ENCODE assay signal across 8 cellular contexts in the genomic region with DNA sequence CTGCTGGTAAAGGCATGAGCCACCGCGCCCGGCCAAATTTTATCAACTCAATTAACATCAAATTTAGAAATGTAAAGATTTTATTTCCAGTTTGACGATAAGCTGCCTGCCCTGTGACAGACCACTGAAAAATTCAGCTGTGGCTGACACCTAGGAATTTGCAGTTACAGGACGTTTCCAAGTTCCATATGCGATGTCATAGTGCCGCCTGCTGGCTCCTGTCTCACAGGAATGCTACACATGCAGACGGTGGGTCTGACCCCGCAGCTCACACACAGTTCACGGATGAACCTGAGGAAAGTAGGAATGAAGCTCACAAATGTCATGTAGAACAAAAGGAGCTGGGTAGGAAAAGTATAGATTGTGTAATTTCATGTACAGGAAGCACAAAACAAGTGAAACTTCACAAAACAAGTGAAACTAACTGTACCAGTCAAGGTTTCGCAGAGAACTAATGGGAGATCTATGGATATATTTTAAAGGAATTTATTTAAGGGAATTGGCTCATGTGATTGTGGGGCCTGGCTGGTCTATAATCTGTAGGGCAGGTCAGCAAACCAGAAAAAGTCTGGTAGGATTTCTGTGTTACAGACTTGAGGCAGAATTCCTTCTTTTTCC. TPM values are rescaled to one million over a fixed set of nuclear protein-coding genes. Genes with fewer than 3 reads are reported as not detected.
DNase-seq lines count a peak whose midpoint lies in the region; ATAC-seq lines count a peak whose summit lies in the region.

No MANE protein-coding gene starts in this region.

- peaks cover 4% of the 10 kb centered on the region; the same call in 1 of the 2 replicates for H3K4me1 ChIP-seq in GM23248 (ENCODE audit: insufficient read depth)

- no peaks in the 10 kb centered on the region for H3K36me3 ChIP-seq in GM23248 (ENCODE audit: low read depth)

- peak overlapping the region; percentile 82 for H2AFZ ChIP-seq in GM23248

- no peaks in the 10 kb centered on the region for H3F3A ChIP-seq in GM23248 (ENCODE audit: insufficient read depth)

- no peaks in the 10 kb centered on the region for H3K27me3 ChIP-seq in GM23248 (replicated peaks; ENCODE audit: insufficient read depth)

- no peak for ATAC-seq in HG03196 (IDR thresholded peaks at IDR 0.05; ENCODE audit: unreplicated experiment)

- H3K4me2 ChIP-seq in GM23248 (ENCODE audit: unreplicated experiment) = peak overlapping the region; percentile 55

- no peaks in the 10 kb centered on the region for H3K9me3 ChIP-seq in GM23248 (ENCODE audit: low read depth)

- H3K79me2 ChIP-seq in GM23248 (ENCODE audit: insufficient read depth) = no peaks in the 10 kb centered on the region

- 24 to 28% methylated on average over 11 of the region's 11 CpGs for WGBS in GM23248 (ENCODE audit: low coverage in 1 of 2, low lambda C conversion rate in 2 of 2, missing lambda C conversion rate in 2 of 2), 2 experiments

- peak overlapping the region; percentile 21; the same call in 1 of the 2 replicates for H3K9ac ChIP-seq in GM23248

- H3K4me3 ChIP-seq in GM23248 = peak overlapping the region; percentile 41; the same call in 1 of the 2 replicates

- H4K20me1 ChIP-seq in GM23248 (ENCODE audit: insufficient read depth) = no peaks in the 10 kb centered on the region

- in situ Hi-C loops in GM23248 (cut with MboI) = loop anchor here (5.0 to 25.0 kb wide), 2 partner anchors 202 to 547 kb away; a partner anchor contains a TSS

- H3K9me2 ChIP-seq in GM23248 (ENCODE audit: insufficient read depth) = no peaks in the 10 kb centered on the region

- H3K27ac ChIP-seq in GM23248 = no peak overlapping the region

- peak; percentile 87 for DNase-seq in AG08395 (ENCODE audit: low spot score)
- peak; percentile 90 for DNase-seq in GM23248
- peak; percentile 71 for DNase-seq in NCI-H460 (ENCODE audit: extremely low read depth, low read depth)
- peak; percentile 64 for DNase-seq in activated CD4-positive, CD25-positive, alpha-beta regulatory T cell treated with anti-CD3 and anti-CD28 coated beads, Interleukin-2, amount 50 U/mL, for 72 hours
- peak; percentile 83 for DNase-seq in cerebellar cortex (ENCODE audit: low spot score)
- DNase-seq in kidney tubule cell (ENCODE audit: low spot score) = peak; percentile 83
- peak; percentile 69 for DNase-seq in stimulated activated CD4-positive, alpha-beta T cell treated with anti-CD3 and anti-CD28 coated beads, Interleukin-1b, Interleukin-23, amount 100 ng/mL, for 48 hours

RNA-seq across cellular contexts. Expression of a gene that starts 13.2 kb away (rescaled TPM):
- 30.2 and 36.5 TPM in 2 replicates for total RNA-seq in GM23248 (2014; rRNA removed; shearing (Covaris generic))
- 49.5 and 49.7 TPM in 2 replicates for polyA plus RNA-seq in GM23248 (2016; fragmentation: Nextera tagmentation; extraction: Ambion mirVana)
- 43.2 and 43.3 TPM in 2 replicates for total RNA-seq in NCI-H460 (2014; rRNA removed; shearing (Covaris generic))
- polyA plus RNA-seq in NCI-H460 (2014; cell fraction: nucleus; rRNA removed) = 25.7 and 28.7 TPM in 2 replicates

RNA-seq across cellular contexts. Expression of a gene that starts 50.5 kb away (rescaled TPM):
- total RNA-seq in GM23248 (2014; rRNA removed; shearing (Covaris generic)) = 18.4 and 36.9 TPM in 2 replicates
- 30.5 and 30.6 TPM in 2 replicates for polyA plus RNA-seq in GM23248 (2016; fragmentation: Nextera tagmentation; extraction: Ambion mirVana)
- total RNA-seq in NCI-H460 (2014; rRNA removed; shearing (Covaris generic)) = 34.4 and 38.8 TPM in 2 replicates
- polyA plus RNA-seq in NCI-H460 (2014; cell fraction: nucleus; rRNA removed) = 23.2 and 39.6 TPM in 2 replicates

RNA-seq across cellular contexts. Expression of a gene that starts 56.6 kb away (rescaled TPM):
- 19.0 and 21.5 TPM in 2 replicates for total RNA-seq in GM23248 (2014; rRNA removed; shearing (Covaris generic))
- 7.4 and 7.6 TPM in 2 replicates for polyA plus RNA-seq in GM23248 (2016; fragmentation: Nextera tagmentation; extraction: Ambion mirVana)
- 13.7 and 16.6 TPM in 2 replicates for total RNA-seq in NCI-H460 (2014; rRNA removed; shearing (Covaris generic))
- polyA plus RNA-seq in NCI-H460 (2014; cell fraction: nucleus; rRNA removed) = 32.4 and 32.8 TPM in 2 replicates
